1 cellular context compared by ENCODE assay signal in genomic region chr16:67936124-67936875, GRCh38.
TF ChIP-seq lines count a peak whose summit lies in the region.

Gene PSMB10 (minus strand): TSS chr16:67936850. CDS start chr16:67936749, 101 bp downstream.

TF ChIP-seq in GM12878, 131 proteins besides CTCF, POLR2A, EP300 and RAD21 (continued from another document):
- TF ChIP-seq SMAD5 (IDR thresholded peaks at IDR 0.05; ENCODE audit: low read depth) (no peak; the same call in none of the 2 replicates), SMARCA5 (IDR thresholded peaks at IDR 0.05) (0 out of 2 replicates have a peak, but pooled peaks have one; percentile 55)
